Comparison of ENCODE assay signal across 20 cellular contexts in the genomic region with DNA sequence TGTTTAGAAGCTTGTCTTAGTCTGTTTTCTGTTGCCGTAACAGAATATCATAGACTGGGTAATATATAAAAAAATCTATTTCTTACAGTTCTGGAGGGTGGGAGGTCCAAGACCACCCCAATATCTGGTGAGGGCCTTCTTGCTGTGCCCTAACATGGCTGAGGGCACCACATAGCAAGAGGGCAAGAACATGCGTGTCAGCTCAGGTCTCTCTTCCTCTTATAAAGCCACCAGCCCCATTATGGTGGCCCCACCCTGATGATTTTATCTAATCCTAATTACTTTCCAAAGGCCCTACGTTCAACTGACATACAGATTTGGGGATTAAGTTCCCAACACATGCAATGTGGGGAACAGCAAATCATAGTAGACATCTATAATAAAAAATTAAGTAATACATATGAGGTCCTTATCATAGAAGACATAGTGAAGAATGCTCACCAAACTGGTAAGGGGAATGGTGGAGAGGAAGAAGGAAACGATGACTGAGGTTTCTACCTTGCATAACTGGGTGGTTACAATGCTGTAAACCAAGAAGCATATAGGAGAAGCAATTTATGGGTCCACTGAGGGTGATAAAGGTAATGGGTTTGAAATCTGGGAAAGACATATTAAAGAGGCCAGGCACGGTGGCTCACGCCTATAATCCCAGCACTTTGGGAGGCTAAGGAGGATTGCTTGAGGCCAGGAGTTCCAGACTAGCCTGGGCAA. TPM values are rescaled to one million over a fixed set of nuclear protein-coding genes. Genes with fewer than 3 reads are reported as not detected.
DNase-seq lines count a peak whose midpoint lies in the region; TF ChIP-seq lines count a peak whose summit lies in the region.
"Had no signal": no experiment of that assay in that cellular context is flagged by ENCODE, and none has a peak within 500 bp of the region (broad histone marks: within the 10 kb centered on the region; RNA-seq: fewer than 3 reads in every experiment).

No MANE protein-coding gene starts in this region.

- H3K36me3 Mint-ChIP-seq in nephron (ENCODE audit: low read depth) = no peaks in the 10 kb centered on the region
- H3K36me3 Mint-ChIP-seq in activated naive CD8-positive, alpha-beta T cell treated with anti-CD3 and anti-CD28 coated beads for 36 hours = peaks cover 5% of the 10 kb centered on the region
- H3K36me3 Mint-ChIP-seq: IgD-negative memory B cell had no signal

- H3K4me3 ChIP-seq in NB4 (ENCODE audit: low read depth, low read length) (no peak overlapping the region), epithelial cell of esophagus (ENCODE audit: low read length) (no peak overlapping the region)
- H3K4me3 ChIP-seq: BLaER1, SJSA1 had no signal

- DNase-seq in NCI-H82 (lab: John Stamatoyannopoulos, UW) (peak; percentile 36), NCI-H82 treated with DMSO at 0.1 percent for 48 hours (lab: John Stamatoyannopoulos, UW; ENCODE audit: unreplicated experiment) (no peak), NB4 (ENCODE audit: low read depth) (peak; percentile 34), epithelial cell of esophagus (ENCODE audit: low read depth) (peak; percentile 27), mucosa of gallbladder (ENCODE audit: low spot score) (no peak), NCI-H1105 treated with DMSO at 0.1 percent for 48 hours (lab: John Stamatoyannopoulos, UW) (no peak)
- DNase-seq in activated naive CD8-positive, alpha-beta T cell treated with anti-CD3 and anti-CD28 coated beads for 36 hours = no peak
- DNase-seq: EL, H7, NCI-H1092, NCI-H1694 treated with DMSO at 0.1 percent for 48 hours, NCI-H446 had no signal

- H3K27me3 Mint-ChIP-seq in nephron (ENCODE audit: low read depth) = no peaks in the 10 kb centered on the region
- no peaks in the 10 kb centered on the region for H3K27me3 Mint-ChIP-seq in activated naive CD8-positive, alpha-beta T cell treated with anti-CD3 and anti-CD28 coated beads for 36 hours
- H3K27me3 Mint-ChIP-seq: IgD-negative memory B cell had no signal

- H3K9me3 Mint-ChIP-seq in nephron = no peaks in the 10 kb centered on the region
- no peaks in the 10 kb centered on the region for H3K9me3 Mint-ChIP-seq in activated naive CD8-positive, alpha-beta T cell treated with anti-CD3 and anti-CD28 coated beads for 36 hours
- H3K9me3 Mint-ChIP-seq: IgD-negative memory B cell had no signal

- no peak for TF ChIP-seq POLR2A in NB4 (IDR thresholded peaks at IDR 0.05; ENCODE audit: extremely low read depth, insufficient read length)

- peak overlapping the region in 2 of 3 experiments; percentile 26 to 42 for H3K27ac Mint-ChIP-seq in nephron
- no peak overlapping the region for H3K27ac Mint-ChIP-seq in activated naive CD8-positive, alpha-beta T cell treated with anti-CD3 and anti-CD28 coated beads for 36 hours
- H3K27ac Mint-ChIP-seq: IgD-negative memory B cell had no signal

- TF ChIP-seq CTCF in NB4 (IDR thresholded peaks at IDR 0.05; ENCODE audit: low read depth, low read length) (no peak), epithelial cell of esophagus (IDR thresholded peaks at IDR 0.05; ENCODE audit: insufficient read depth, low read depth, low read length, missing control alignments) (no peak), nephron (IDR thresholded peaks at IDR 0.05; ENCODE audit: unreplicated experiment in 3 of 3) (no peak)

- H3K4me1 Mint-ChIP-seq in nephron = peaks cover 37% of the 10 kb centered on the region
- peaks cover 35% of the 10 kb centered on the region for H3K4me1 Mint-ChIP-seq in activated naive CD8-positive, alpha-beta T cell treated with anti-CD3 and anti-CD28 coated beads for 36 hours

- H3K4me3 Mint-ChIP-seq in nephron = no peak overlapping the region
- H3K4me3 Mint-ChIP-seq in activated naive CD8-positive, alpha-beta T cell treated with anti-CD3 and anti-CD28 coated beads for 36 hours = no peak overlapping the region
- H3K4me3 Mint-ChIP-seq: IgD-negative memory B cell had no signal

RNA-seq across cellular contexts. Expression of a gene that starts 27.0 kb away (rescaled TPM):
- total RNA-seq in activated naive CD8-positive, alpha-beta T cell treated with anti-CD3 and anti-CD28 coated beads for 36 hours = 10 to 100 TPM; 14.3 to 14.9 TPM
- total RNA-seq in mucosa of gallbladder = 45.1 TPM

RNA-seq across cellular contexts. Expression of a gene that starts 41.1 kb away (rescaled TPM):
- total RNA-seq in activated naive CD8-positive, alpha-beta T cell treated with anti-CD3 and anti-CD28 coated beads for 36 hours = not detected
- total RNA-seq in mucosa of gallbladder = 0.43 TPM
- total RNA-seq: H7, HT1080, LHCN-M2, OCI-LY7, RPMI7951, SJSA1 had no signal

Comparison
In these comparisons a context has a peak if more than half of its experiments do, and no peak if none do; other contexts are left out.
1. DNase-seq: peak in NCI-H82 (single experiment), NB4 (single experiment) and epithelial cell of esophagus (single experiment); none in NCI-H82 treated with DMSO at 0.1 percent for 48 hours (single experiment), activated naive CD8-positive, alpha-beta T cell treated with anti-CD3 and anti-CD28 coated beads for 36 hours (single experiment), mucosa of gallbladder (single experiment) and NCI-H1105 treated with DMSO at 0.1 percent for 48 hours (single experiment).